In genomic region chr4:75673959-75674328, GRCh38 we compare ENCODE assay signal across 8 cellular contexts. TPM values are rescaled to one million over a fixed set of nuclear protein-coding genes. Genes with fewer than 3 reads are reported as not detected.
DNase-seq lines count a peak whose midpoint lies in the region; ATAC-seq and TF ChIP-seq lines count a peak whose summit lies in the region.

No MANE protein-coding gene starts in this region.

- DNase-seq in caudate nucleus (lab: John Stamatoyannopoulos, UW) (peak in 1 of 61 donors; percentile 2), NCI-H2081 (lab: John Stamatoyannopoulos, UW) (no peak), mucosa of descending colon (no peak), A172 (ENCODE audit: low spot score) (no peak)

- H3K9me3 ChIP-seq in mucosa of stomach (ENCODE audit: control insufficient read depth, low read length) (no peaks in the 10 kb centered on the region), mucosa of descending colon (no peaks in the 10 kb centered on the region)

- H3K27ac Mint-ChIP-seq in IgD-negative memory B cell = peak overlapping the region; percentile 96 to 99 (median 98)

- peak overlapping the region; percentile 89 for H2AFZ ChIP-seq in ACC112 (ENCODE audit: low read length, unreplicated experiment)

- H3K27me3 ChIP-seq in ACC112 (ENCODE audit: insufficient read depth, low read length) (no peaks in the 10 kb centered on the region), mucosa of stomach (ENCODE audit: control insufficient read depth, insufficient read depth, low read length) (no peaks in the 10 kb centered on the region)

- TF ChIP-seq CTCF in mucosa of descending colon (IDR thresholded peaks at IDR 0.05) = no peak

- peak overlapping the region; percentile 88 for H3K27ac ChIP-seq in ACC112 (ENCODE audit: low read depth, low read length)
- H3K27ac ChIP-seq in caudate nucleus (ENCODE audit: low read depth, low read length) = peak overlapping the region; percentile 97

- H3K4me3 ChIP-seq in ACC112 (ENCODE audit: low read depth, low read length) (peak overlapping the region; percentile 91), mucosa of stomach (ENCODE audit: low read length) (peak overlapping the region; percentile 53), mucosa of descending colon (no peak overlapping the region)

- H3K4me1 Mint-ChIP-seq in IgD-negative memory B cell = peaks cover 30 to 38% (median 32%) of the 10 kb centered on the region in 3 donors

- peaks cover 0 to 5% (median 0%) of the 10 kb centered on the region in 3 donors for H3K9me3 Mint-ChIP-seq in IgD-negative memory B cell

- ATAC-seq in GM21360 (IDR thresholded peaks at IDR 0.05; ENCODE audit: unreplicated experiment) (no peak), mucosa of descending colon (no peak)

- H3K36me3 Mint-ChIP-seq in IgD-negative memory B cell = peaks cover 3% of the 10 kb centered on the region

- intact Hi-C loops in mucosa of descending colon (cut with DNase I, micrococcal nuclease) = loop anchor here in 1 of 2 donors (5.0 kb wide), 1 partner anchor 48 kb away; the partner anchor contains the start of gene USO1

- H3K4me1 ChIP-seq in ACC112 (ENCODE audit: control insufficient read depth, insufficient read depth, low read length, unreplicated experiment) = peaks cover 22% of the 10 kb centered on the region
- H3K4me1 ChIP-seq in mucosa of stomach (ENCODE audit: control insufficient read depth, insufficient read depth, low read length) = peaks cover 16% of the 10 kb centered on the region
- H3K4me1 ChIP-seq in mucosa of descending colon (ENCODE audit: low read depth) = peaks cover 24% of the 10 kb centered on the region

- peak overlapping the region; percentile 96 for H3K9ac ChIP-seq in mucosa of stomach (ENCODE audit: low read length)

- peak overlapping the region; percentile 94 to 100 (median 98) for H3K4me3 Mint-ChIP-seq in IgD-negative memory B cell

- H3K79me2 ChIP-seq in ACC112 (ENCODE audit: control insufficient read depth, insufficient read depth, low read length, unreplicated experiment) = peaks cover 42% of the 10 kb centered on the region

- H3K27me3 Mint-ChIP-seq in IgD-negative memory B cell = no peaks in the 10 kb centered on the region

- H3K36me3 ChIP-seq in ACC112 (ENCODE audit: insufficient read depth, low read length) (no peaks in the 10 kb centered on the region), mucosa of stomach (ENCODE audit: control insufficient read depth, insufficient read depth, low read length) (no peaks in the 10 kb centered on the region), mucosa of descending colon (ENCODE audit: low read depth) (no peaks in the 10 kb centered on the region)

RNA-seq across cellular contexts. Expression of gene G3BP2, which starts 0.7 kb away (rescaled TPM):
- polyA plus RNA-seq in IgD-negative memory B cell = 87.9 TPM
- 100 to 1,000 TPM; 144 to 149 (median 149) TPM for total RNA-seq in mucosa of descending colon
- 97.5 and 102 TPM in 2 replicates for total RNA-seq in A172 (2014; rRNA removed; shearing (Covaris generic))

RNA-seq across cellular contexts. Expression of gene CDKL2, which starts 43.6 kb away (rescaled TPM):
- polyA plus RNA-seq in IgD-negative memory B cell = not detected
- 1 to 10 TPM; 1.6 to 3.5 (median 2.3) TPM for total RNA-seq in mucosa of descending colon
- total RNA-seq in A172 (2014; rRNA removed; shearing (Covaris generic)) = not detected in 2 replicates

RNA-seq across cellular contexts. Expression of gene USO1, which starts 50.4 kb away (rescaled TPM):
- 18.6 TPM for polyA plus RNA-seq in IgD-negative memory B cell
- 10 to 100 TPM; 44.3 to 65.8 (median 55.9) TPM for total RNA-seq in mucosa of descending colon
- 39.9 and 49.9 TPM in 2 replicates for total RNA-seq in A172 (2014; rRNA removed; shearing (Covaris generic))
